Comparison of ENCODE assay signal across 12 cellular contexts in genomic region chr2:216620806-216621205, GRCh38. TPM values are rescaled to one million over a fixed set of nuclear protein-coding genes. Genes with fewer than 3 reads are reported as not detected.
DNase-seq lines count a peak whose midpoint lies in the region; ATAC-seq and TF ChIP-seq lines count a peak whose summit lies in the region.
"Had no signal": no experiment of that assay in that cellular context is flagged by ENCODE, and none has a peak within 500 bp of the region (broad histone marks: within the 10 kb centered on the region; RNA-seq: fewer than 3 reads in every experiment).

No MANE protein-coding gene starts in this region.

- peaks cover 12% of the 10 kb centered on the region for H3K27me3 Mint-ChIP-seq in GM23338 (ENCODE audit: insufficient read depth, low read depth, poor library complexity)
- no peaks in the 10 kb centered on the region for H3K27me3 Mint-ChIP-seq in endodermal cell (ENCODE audit: insufficient read depth)
- H3K27me3 Mint-ChIP-seq in neural crest cell (ENCODE audit: low read depth), result no peaks in the 10 kb centered on the region
- no peaks in the 10 kb centered on the region for H3K27me3 Mint-ChIP-seq in activated T-helper 1 cell treated with anti-CD3 and anti-CD28 coated beads, Interleukin-12 subunit alpha, Interleukin-12 subunit beta, Interleukin-2, Interleukin-4 antibody, amounts not matched to agents 30 ng/mL and 10 ng/mL and 1 ng/mL, durations not matched to agents 14 hours and 24 hours and 36 hours (ENCODE audit: insufficient read depth)

- DNase-seq in AG10803 (ENCODE audit: low read depth) (peak; percentile 72), GM23338 (ENCODE audit: low spot score) (no peak), endodermal cell (no peak), neural crest cell (ENCODE audit: low read depth, low spot score) (peak; percentile 18), left colon (no peak), A172 (ENCODE audit: low spot score) (no peak), activated T-cell treated with anti-CD3 and anti-CD28 coated beads for 4 hours (no peak)
- no peak for DNase-seq in activated T-helper 1 cell treated with anti-CD3 and anti-CD28 coated beads, Interleukin-12 subunit alpha, Interleukin-12 subunit beta, Interleukin-2, Interleukin-4 antibody, amounts not matched to agents 30 ng/mL and 10 ng/mL and 1 ng/mL, durations not matched to agents 14 hours and 24 hours and 36 hours (ENCODE audit: low spot score)
- DNase-seq: activated naive CD8-positive, alpha-beta T cell treated with anti-CD3 and anti-CD28 coated beads, Interleukin-2, amount 10 ng/mL, durations not matched to agents 7 days and 5 days; NCI-H1105; transverse colon had no signal

- intact Hi-C loops in activated T-helper 1 cell treated with anti-CD3 and anti-CD28 coated beads, Interleukin-12 subunit alpha, Interleukin-12 subunit beta, Interleukin-2, Interleukin-4 antibody, amounts not matched to agents 30 ng/mL and 10 ng/mL and 1 ng/mL, durations not matched to agents 14 hours and 24 hours and 36 hours (cut with micrococcal nuclease), result no loop called here
- intact Hi-C loops in left colon (cut with DNase I, micrococcal nuclease), result no loop called here

- 0 out of 2 replicates have a peak, but pooled peaks cover 2% of the 10 kb centered on the region for H3F3A ChIP-seq in GM23338 (replicated peaks; ENCODE audit: low read depth)

- H3K27ac ChIP-seq in GM23338 (ENCODE audit: low read depth) (no peak overlapping the region), endodermal cell (ENCODE audit: low read depth, low read length) (peak overlapping the region; percentile 85)

- H3K4me2 ChIP-seq in GM23338, result no peak overlapping the region

- no peaks in the 10 kb centered on the region for H4K20me1 ChIP-seq in GM23338 (replicated peaks; ENCODE audit: insufficient read depth)

- no peak overlapping the region for H3K9ac ChIP-seq in endodermal cell (ENCODE audit: extremely low read depth, low read length, poor library complexity, severe bottlenecking)

- no peaks in the 10 kb centered on the region for H3K79me2 ChIP-seq in GM23338 (replicated peaks; ENCODE audit: insufficient read depth)

- no peaks in the 10 kb centered on the region; the same call in 2 of the 3 replicates for H3K9me3 Mint-ChIP-seq in GM23338
- H3K9me3 Mint-ChIP-seq in endodermal cell, result no peaks in the 10 kb centered on the region
- H3K9me3 Mint-ChIP-seq in neural crest cell, result no peaks in the 10 kb centered on the region
- no peaks in the 10 kb centered on the region for H3K9me3 Mint-ChIP-seq in activated T-helper 1 cell treated with anti-CD3 and anti-CD28 coated beads, Interleukin-12 subunit alpha, Interleukin-12 subunit beta, Interleukin-2, Interleukin-4 antibody, amounts not matched to agents 30 ng/mL and 10 ng/mL and 1 ng/mL, durations not matched to agents 14 hours and 24 hours and 36 hours
- H3K9me3 Mint-ChIP-seq: activated naive CD8-positive, alpha-beta T cell treated with anti-CD3 and anti-CD28 coated beads, Interleukin-2, amount 10 ng/mL, durations not matched to agents 7 days and 5 days had no signal

- 82 to 93% methylated on average over 9 to 11 of the region's 11 CpGs for WGBS in endodermal cell (ENCODE audit: insufficient coverage in 1 of 2, insufficient read length in 1 of 2), 2 experiments

- H3K4me3 Mint-ChIP-seq in GM23338 (no peak overlapping the region), endodermal cell (no peak overlapping the region), neural crest cell (peak overlapping the region; percentile 11)
- no peak overlapping the region for H3K4me3 Mint-ChIP-seq in activated T-helper 1 cell treated with anti-CD3 and anti-CD28 coated beads, Interleukin-12 subunit alpha, Interleukin-12 subunit beta, Interleukin-2, Interleukin-4 antibody, amounts not matched to agents 30 ng/mL and 10 ng/mL and 1 ng/mL, durations not matched to agents 14 hours and 24 hours and 36 hours
- H3K4me3 Mint-ChIP-seq: activated naive CD8-positive, alpha-beta T cell treated with anti-CD3 and anti-CD28 coated beads, Interleukin-2, amount 10 ng/mL, durations not matched to agents 7 days and 5 days; memory B cell had no signal

- H3K36me3 ChIP-seq in GM23338 (ENCODE audit: insufficient read depth), result no peaks in the 10 kb centered on the region
- H3K36me3 ChIP-seq in endodermal cell (ENCODE audit: control insufficient read depth, insufficient read depth, low read length), result no peaks in the 10 kb centered on the region
- H3K36me3 ChIP-seq: transverse colon had no signal

- H3K9me2 ChIP-seq in GM23338 (ENCODE audit: insufficient read depth), result no peaks in the 10 kb centered on the region

- ATAC-seq in GM23338, result no peak
- ATAC-seq in left colon, result no peak

- no peaks in the 10 kb centered on the region for H3K36me3 Mint-ChIP-seq in GM23338 (ENCODE audit: low read depth)
- H3K36me3 Mint-ChIP-seq in endodermal cell (ENCODE audit: low read depth), result no peaks in the 10 kb centered on the region
- no peaks in the 10 kb centered on the region for H3K36me3 Mint-ChIP-seq in neural crest cell (ENCODE audit: low read depth)
- no peaks in the 10 kb centered on the region for H3K36me3 Mint-ChIP-seq in activated T-helper 1 cell treated with anti-CD3 and anti-CD28 coated beads, Interleukin-12 subunit alpha, Interleukin-12 subunit beta, Interleukin-2, Interleukin-4 antibody, amounts not matched to agents 30 ng/mL and 10 ng/mL and 1 ng/mL, durations not matched to agents 14 hours and 24 hours and 36 hours (ENCODE audit: low read depth)
- H3K36me3 Mint-ChIP-seq: activated naive CD8-positive, alpha-beta T cell treated with anti-CD3 and anti-CD28 coated beads, Interleukin-2, amount 10 ng/mL, durations not matched to agents 7 days and 5 days; memory B cell had no signal

- H3K27ac Mint-ChIP-seq in GM23338 (no peak overlapping the region), endodermal cell (no peak overlapping the region), neural crest cell (ENCODE audit: unreplicated experiment) (peak overlapping the region; percentile 72)
- H3K27ac Mint-ChIP-seq in activated T-helper 1 cell treated with anti-CD3 and anti-CD28 coated beads, Interleukin-12 subunit alpha, Interleukin-12 subunit beta, Interleukin-2, Interleukin-4 antibody, amounts not matched to agents 30 ng/mL and 10 ng/mL and 1 ng/mL, durations not matched to agents 14 hours and 24 hours and 36 hours, result no peak overlapping the region
- H3K27ac Mint-ChIP-seq: memory B cell had no signal

- TF ChIP-seq CTCF in AG10803 (conservative IDR thresholded peaks at IDR 0.05; ENCODE audit: low read length) (no peak), GM23338 (conservative IDR thresholded peaks at IDR 0.05; ENCODE audit: low read depth in 2 of 2) (no peak), endodermal cell (conservative IDR thresholded peaks at IDR 0.05) (no peak), neural crest cell (conservative IDR thresholded peaks at IDR 0.05) (no peak)

- H3K4me3 ChIP-seq in AG10803 (ENCODE audit: low read length) (no peak overlapping the region), GM23338 (no peak overlapping the region), endodermal cell (ENCODE audit: low read length) (no peak overlapping the region)
- H3K4me3 ChIP-seq: transverse colon had no signal

- H3K27me3 ChIP-seq in GM23338 (ENCODE audit: insufficient read depth) (no peaks in the 10 kb centered on the region), endodermal cell (ENCODE audit: control insufficient read depth, insufficient read depth, low read length, poor library complexity, severe bottlenecking) (no peaks in the 10 kb centered on the region)
- H3K27me3 ChIP-seq: transverse colon had no signal

- H3K4me1 Mint-ChIP-seq in GM23338 (peaks cover 29% of the 10 kb centered on the region), endodermal cell (peaks cover 23% of the 10 kb centered on the region), neural crest cell (peaks cover 41% of the 10 kb centered on the region)
- peaks cover 12% of the 10 kb centered on the region for H3K4me1 Mint-ChIP-seq in activated T-helper 1 cell treated with anti-CD3 and anti-CD28 coated beads, Interleukin-12 subunit alpha, Interleukin-12 subunit beta, Interleukin-2, Interleukin-4 antibody, amounts not matched to agents 30 ng/mL and 10 ng/mL and 1 ng/mL, durations not matched to agents 14 hours and 24 hours and 36 hours (ENCODE audit: low read depth)
- H3K4me1 Mint-ChIP-seq: memory B cell had no signal

- peaks cover 26% of the 10 kb centered on the region for H3K4me1 ChIP-seq in GM23338 (ENCODE audit: insufficient read depth)
- peaks cover 14% of the 10 kb centered on the region for H3K4me1 ChIP-seq in endodermal cell (ENCODE audit: control insufficient read depth, insufficient read depth, low read length)

- H2AFZ ChIP-seq in GM23338, result peak overlapping the region; percentile 93; the same call in 1 of the 2 replicates

- no peaks in the 10 kb centered on the region for H3K9me3 ChIP-seq in endodermal cell (ENCODE audit: control insufficient read depth, low read length)
- H3K9me3 ChIP-seq: transverse colon had no signal

RNA-seq across cellular contexts. Expression of gene IGFBP2, which starts 12.4 kb away (rescaled TPM):
- 309 and 364 TPM in 2 replicates for total RNA-seq in GM23338 (2014; rRNA removed; shearing (Covaris generic))
- polyA plus RNA-seq in GM23338 (2016; fragmentation: Nextera tagmentation; extraction: Ambion mirVana), result 177 and 235 TPM in 2 replicates
- 100 to 1,000 TPM in 1 of 2 donors, 10 to 100 TPM in 1; 80.8 to 313 TPM for total RNA-seq in endodermal cell
- 698 TPM for polyA plus RNA-seq in endodermal cell (2013, experiment 1 of 2)
- polyA plus RNA-seq in endodermal cell (2013, experiment 2 of 2), result 702 TPM
- total RNA-seq in neural crest cell, result 365 and 366 TPM in 2 replicates
- total RNA-seq in activated T-helper 1 cell treated with anti-CD3 and anti-CD28 coated beads, Interleukin-12 subunit alpha, Interleukin-12 subunit beta, Interleukin-2, Interleukin-4 antibody, amounts not matched to agents 30 ng/mL and 10 ng/mL and 1 ng/mL, durations not matched to agents 14 hours and 24 hours and 36 hours, result 11.1 and 12.3 TPM in 2 replicates
- total RNA-seq in left colon, result 100 to 1,000 TPM; 120 to 143 TPM
- total RNA-seq in A172 (2014; rRNA removed; shearing (Covaris generic)), result 42.8 and 56.6 TPM in 2 replicates

Comparison
In these comparisons a context has a peak if more than half of its experiments do, and no peak if none do; other contexts are left out.
1. DNase-seq: peak in AG10803 (single experiment) and neural crest cell (single experiment); none in GM23338 (single experiment), endodermal cell (single experiment), activated T-helper 1 cell treated with anti-CD3 and anti-CD28 coated beads, Interleukin-12 subunit alpha, Interleukin-12 subunit beta, Interleukin-2, Interleukin-4 antibody, amounts not matched to agents 30 ng/mL and 10 ng/mL and 1 ng/mL, durations not matched to agents 14 hours and 24 hours and 36 hours (single experiment), left colon (0 of 2), A172 (single experiment) and activated T-cell treated with anti-CD3 and anti-CD28 coated beads for 4 hours (single experiment).